ENCODE assay signal across 23 cellular contexts in genomic region chr21:45069711-45070110, GRCh38.
"Had no signal": no experiment of that assay in that cellular context is flagged by ENCODE, and none has a peak within 500 bp of the region (broad histone marks: within the 10 kb centered on the region; RNA-seq: fewer than 3 reads in every experiment).

No MANE protein-coding gene starts in this region.

- H3K27ac ChIP-seq: brain microvascular endothelial cell, esophagus muscularis mucosa, heart right ventricle, parathyroid adenoma, psoas muscle, spleen, suprapubic skin, tibial nerve had no signal

- H3K27me3 ChIP-seq: brain microvascular endothelial cell, esophagus muscularis mucosa, heart right ventricle, spleen, suprapubic skin, tibial nerve had no signal

- FAIRE-seq: astrocyte had no signal

- H3K79me2 ChIP-seq: parathyroid adenoma had no signal

- H3K9ac ChIP-seq: parathyroid adenoma had no signal

- H3K4me1 ChIP-seq: parathyroid adenoma had no signal

- ATAC-seq: heart right ventricle; naive thymus-derived CD4-positive, alpha-beta T cell; psoas muscle had no signal

- H3K9me3 ChIP-seq: esophagus muscularis mucosa, heart right ventricle, psoas muscle, spleen, suprapubic skin, tibial nerve had no signal

- DNase-seq: activated CD4-positive, alpha-beta memory T cell treated with anti-CD3 and anti-CD28 coated beads, Interleukin-2, amount 10 ng/mL, durations not matched to agents 7 days and 5 days; activated CD4-positive, alpha-beta T cell treated with anti-CD3 and anti-CD28 coated beads, Interleukin-2, amount 10 ng/mL, durations not matched to agents 7 days and 5 days; activated CD4-positive, CD25-positive, alpha-beta regulatory T cell treated with anti-CD3 and anti-CD28 coated beads, Interleukin-2, amount 50 U/mL, for 72 hours; activated naive CD4-positive, alpha-beta T cell treated with anti-CD3 and anti-CD28 coated beads, Interleukin-2, amount 10 ng/mL, durations not matched to agents 7 days and 5 days; activated naive CD8-positive, alpha-beta T cell treated with anti-CD3 and anti-CD28 coated beads, Interleukin-2, amount 10 ng/mL, durations not matched to agents 7 days and 5 days; activated T-cell treated with anti-CD3 and anti-CD28 coated beads, Interleukin-2, amount 50 U/mL, for 48 hours; amniotic stem cell; brain microvascular endothelial cell; caudate nucleus; endodermal cell; foreskin melanocyte; heart right ventricle; midbrain; naive thymus-derived CD4-positive, alpha-beta T cell; nucleus accumbens; psoas muscle; spleen; stimulated activated naive CD4-positive, alpha-beta T cell had no signal

- H3K4me3 ChIP-seq: esophagus muscularis mucosa, heart right ventricle, psoas muscle, spleen, suprapubic skin, tibial nerve had no signal

- H2AFZ ChIP-seq: parathyroid adenoma had no signal

- H3K36me3 ChIP-seq: brain microvascular endothelial cell, esophagus muscularis mucosa, heart right ventricle, spleen, suprapubic skin had no signal
